In genomic region chr2:162243305-162243693, GRCh38 we compare ENCODE assay signal across 11 cellular contexts. TPM values are rescaled to one million over a fixed set of nuclear protein-coding genes. Genes with fewer than 3 reads are reported as not detected.
DNase-seq lines count a peak whose midpoint lies in the region; ATAC-seq and TF ChIP-seq lines count a peak whose summit lies in the region.
"Had no signal": no experiment of that assay in that cellular context is flagged by ENCODE, and none has a peak within 500 bp of the region (broad histone marks: within the 10 kb centered on the region; RNA-seq: fewer than 3 reads in every experiment).

FAP (minus strand) TSS chr2:162243445; CDS start chr2:162243327, 118 bp downstream.

- H3K36me3 Mint-ChIP-seq in T-helper 17 cell (ENCODE audit: low read depth), result no peaks in the 10 kb centered on the region

- intact Hi-C loops in heart left ventricle (cut with DNase I) (no loop called here), gastrocnemius medialis (cut with DNase I; ENCODE audit: low total_unique reads) (no loop called here)

- DNase-seq in DMS 273 treated with DMSO at 0.1 percent for 48 hours (lab: John Stamatoyannopoulos, UW), result peak; percentile 32
- peak; percentile 58 for DNase-seq in astrocyte of the hippocampus (ENCODE audit: low read depth, low spot score)
- DNase-seq in heart left ventricle, result peak in 2 of 5 donors; percentile 22 to 27
- DNase-seq in gastrocnemius medialis, result no peak
- DNase-seq in NCI-H1417 treated with DMSO at 0.1 percent for 48 hours (lab: John Stamatoyannopoulos, UW), result no peak
- DNase-seq in T-helper 17 cell, result no peak
- no peak for DNase-seq in HPDE6-E6E7 (ENCODE audit: extremely low spot score)
- DNase-seq: activated T-cell treated with anti-CD3 and anti-CD28 coated beads, Interleukin-2, amount 50 U/mL, for 72 hours; substantia nigra had no signal

- in situ Hi-C loops in gastrocnemius medialis (cut with MboI; ENCODE audit: low sequenced_read_pairs in 4 of 4), result no loop called here

- no peak within 1 kb of the TSS for H3K4me3 Mint-ChIP-seq in T-helper 17 cell
- H3K4me3 Mint-ChIP-seq: activated T-cell treated with anti-CD3 and anti-CD28 coated beads, Interleukin-2, amount 50 U/mL, for 72 hours had no signal

- ATAC-seq in heart left ventricle (peak; percentile 48 to 78 (median 70)), gastrocnemius medialis (peak; percentile 21 to 44), HG03521 (IDR thresholded peaks at IDR 0.05; ENCODE audit: unreplicated experiment) (no peak), T-helper 17 cell (no peak)
- ATAC-seq: activated T-cell treated with anti-CD3 and anti-CD28 coated beads, Interleukin-2, amount 50 U/mL, for 72 hours had no signal

- H3K27me3 ChIP-seq in heart left ventricle (no peaks in the 10 kb centered on the region), gastrocnemius medialis (no peaks in the 10 kb centered on the region)

- no peak for TF ChIP-seq POLR2A in heart left ventricle (IDR thresholded peaks at IDR 0.05)
- TF ChIP-seq POLR2A in gastrocnemius medialis (IDR thresholded peaks at IDR 0.05), result no peak

- TF ChIP-seq CTCF in heart left ventricle (IDR thresholded peaks at IDR 0.05), result no peak
- no peak for TF ChIP-seq CTCF in gastrocnemius medialis (IDR thresholded peaks at IDR 0.05 in 4 of 5, conservative IDR thresholded peaks at IDR 0.05 in 1 of 5)

- 33 to 49% (median 38%) methylated on average over 6 of the region's 6 CpGs for WGBS in heart left ventricle, 4 donors

- peak within 1 kb of the TSS in 11 of 12 donors; percentile 13 to 74 (median 55) for H3K27ac ChIP-seq in heart left ventricle
- peak within 1 kb of the TSS; percentile 4 to 45 (median 37) for H3K27ac ChIP-seq in gastrocnemius medialis

- H3K4me1 ChIP-seq in heart left ventricle (peaks cover 0 to 20% (median 8%) of the 10 kb centered on the region in 12 donors), gastrocnemius medialis (peaks cover 0 to 11% of the 10 kb centered on the region in 2 donors)

- peaks cover 48% of the 10 kb centered on the region for H3K27me3 Mint-ChIP-seq in T-helper 17 cell

- no peaks in the 10 kb centered on the region for H3K36me3 ChIP-seq in heart left ventricle
- H3K36me3 ChIP-seq in gastrocnemius medialis, result no peaks in the 10 kb centered on the region

- H3K27ac Mint-ChIP-seq in T-helper 17 cell, result no peak within 1 kb of the TSS
- H3K27ac Mint-ChIP-seq: activated T-cell treated with anti-CD3 and anti-CD28 coated beads, Interleukin-2, amount 50 U/mL, for 72 hours; progenitor cell of endocrine pancreas had no signal

- H3K9me3 ChIP-seq in heart left ventricle (no peaks in the 10 kb centered on the region), gastrocnemius medialis (no peaks in the 10 kb centered on the region), T-helper 17 cell (ENCODE audit: control insufficient read depth, low read length, poor library complexity, severe bottlenecking) (no peaks in the 10 kb centered on the region)

- H3K4me1 Mint-ChIP-seq in T-helper 17 cell, result no peaks in the 10 kb centered on the region

- peak within 1 kb of the TSS in 9 of 12 donors; percentile 18 to 53 (median 43) for H3K4me3 ChIP-seq in heart left ventricle
- peak within 1 kb of the TSS; percentile 8 to 34 (median 10) for H3K4me3 ChIP-seq in gastrocnemius medialis

RNA-seq across cellular contexts. Expression of gene FAP, which starts in this region (rescaled TPM):
- total RNA-seq in heart left ventricle (10 to 100 TPM in 1 of 9 donors, 1 to 10 TPM in 6, under 1 TPM in 2; 0.75 to 11.3 (median 3.5) TPM), gastrocnemius medialis (10 to 100 TPM in 1 of 4 donors, 1 to 10 TPM in 2, not detected in 1; 4.8 to 10.1 (median 7.0) TPM), T-helper 17 cell (not detected)
- polyA plus RNA-seq in heart left ventricle, result 1 to 10 TPM in 1 of 2 donors, under 1 TPM in 1; 0.88 to 1.5 TPM
- total RNA-seq: activated T-cell treated with anti-CD3 and anti-CD28 coated beads, Interleukin-2, amount 50 U/mL, for 72 hours; progenitor cell of endocrine pancreas had no signal

Comparison
In these comparisons a context has a peak if more than half of its experiments do, and no peak if none do; other contexts are left out.
1. DNase-seq: peak in DMS 273 treated with DMSO at 0.1 percent for 48 hours (single experiment) and astrocyte of the hippocampus (single experiment); none in gastrocnemius medialis (0 of 2), NCI-H1417 treated with DMSO at 0.1 percent for 48 hours (single experiment), T-helper 17 cell (0 of 3) and HPDE6-E6E7 (single experiment).
2. ATAC-seq: peak in heart left ventricle (4 of 4) and gastrocnemius medialis (2 of 2); none in HG03521 (single experiment) and T-helper 17 cell (single experiment).